27 cellular contexts compared by ENCODE assay signal in genomic region chr6:6951355-6951754, GRCh38.
"Had no signal": no experiment of that assay in that cellular context is flagged by ENCODE, and none has a peak within 500 bp of the region (broad histone marks: within the 10 kb centered on the region; RNA-seq: fewer than 3 reads in every experiment).

No MANE protein-coding gene starts in this region.

- H3K27me3 ChIP-seq: ascending aorta, breast epithelium, cardiac muscle cell, colonic mucosa had no signal

- H3K4me1 ChIP-seq: ascending aorta, breast epithelium, colonic mucosa had no signal

- H3K4me3 ChIP-seq: ascending aorta, breast epithelium, cardiac muscle cell, colonic mucosa had no signal

- DNase-seq: activated CD4-positive, alpha-beta memory T cell treated with anti-CD3 and anti-CD28 coated beads for 36 hours; activated CD4-positive, alpha-beta T cell treated with anti-CD3 and anti-CD28 coated beads for 36 hours; activated CD4-positive, alpha-beta T cell treated with anti-CD3 and anti-CD28 coated beads, Interleukin-2, amount 10 ng/mL, durations not matched to agents 24 days and 14 days; activated CD4-positive, CD25-positive, alpha-beta regulatory T cell; activated CD4-positive, CD25-positive, alpha-beta regulatory T cell treated with anti-CD3 and anti-CD28 coated beads, Interleukin-2, amount 50 U/mL, for 72 hours; activated CD8-positive, alpha-beta memory T cell treated with anti-CD3 and anti-CD28 coated beads, Interleukin-2, amount 10 ng/mL, durations not matched to agents 7 days and 5 days; activated CD8-positive, alpha-beta memory T cell treated with anti-CD3 and anti-CD28 coated beads, Interleukin-2, amount 50 U/mL, for 4 hours; activated CD8-positive, alpha-beta T cell treated with anti-CD3 and anti-CD28 coated beads, Interleukin-2, amount 10 ng/mL, durations not matched to agents 7 days and 5 days; activated effector memory CD4-positive, alpha-beta T cell treated with anti-CD3 and anti-CD28 coated beads, Interleukin-2, amount 50 U/mL, for 16 hours; activated naive CD4-positive, alpha-beta T cell treated with anti-CD3 and anti-CD28 coated beads for 36 hours; activated naive CD8-positive, alpha-beta T cell treated with anti-CD3 and anti-CD28 coated beads for 36 hours; activated naive CD8-positive, alpha-beta T cell treated with anti-CD3 and anti-CD28 coated beads, Interleukin-2, amount 50 U/mL, for 24 hours; activated T-cell treated with anti-CD3 and anti-CD28 coated beads, Interleukin-2, amount 50 U/mL, for 1 hour; activated T-cell treated with anti-CD3 and anti-CD28 coated beads, Interleukin-2, amount 50 U/mL, for 48 hours; central memory CD4-positive, alpha-beta T cell; cerebellar nuclear complex; colonic mucosa; effector CD8-positive, alpha-beta T cell; foreskin fibroblast; head of caudate nucleus; hippocampal formation had no signal

- H3K9me3 ChIP-seq: colonic mucosa had no signal

- ATAC-seq: activated CD4-positive, alpha-beta T cell treated with anti-CD3 and anti-CD28 coated beads for 36 hours; activated CD8-positive, alpha-beta memory T cell treated with anti-CD3 and anti-CD28 coated beads, Interleukin-2, amount 10 ng/mL, durations not matched to agents 7 days and 5 days; activated CD8-positive, alpha-beta T cell treated with anti-CD3 and anti-CD28 coated beads, Interleukin-2, amount 10 ng/mL, durations not matched to agents 7 days and 5 days; activated naive CD8-positive, alpha-beta T cell treated with anti-CD3 and anti-CD28 coated beads, Interleukin-2, amount 50 U/mL, for 24 hours; esophagus mucosa had no signal

- FAIRE-seq: endometrium, frontal cortex had no signal

- H3K36me3 ChIP-seq: ascending aorta, breast epithelium, cardiac muscle cell, colonic mucosa had no signal

- H3K27ac ChIP-seq: ascending aorta, breast epithelium, cardiac muscle cell, colonic mucosa had no signal
